ENCODE assay signal across 8 cellular contexts in the genomic region with DNA sequence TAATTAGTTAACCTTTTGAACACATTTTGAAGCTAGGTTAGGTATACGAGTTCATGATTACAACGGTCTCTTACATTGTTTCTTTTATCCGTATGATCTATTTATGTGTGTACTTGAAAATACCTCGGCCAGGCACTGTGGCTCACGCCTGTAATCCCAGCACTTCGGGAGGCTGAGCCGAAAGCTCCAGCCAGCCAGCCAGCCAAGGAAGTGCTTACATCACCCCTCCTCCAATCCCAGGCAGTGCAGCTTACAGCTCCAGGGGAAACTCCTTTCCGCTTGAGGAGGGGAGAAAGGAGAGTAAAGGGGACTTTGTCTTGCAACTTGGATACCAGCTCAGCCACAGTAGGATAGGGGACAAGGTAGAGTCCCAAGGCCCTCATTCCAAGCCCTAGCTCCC.
DNase-seq lines count a peak whose midpoint lies in the region; ATAC-seq, FAIRE-seq and TF ChIP-seq lines count a peak whose summit lies in the region.
"Not testable (repeated sequence)": the region's sequence is repeated elsewhere in the genome, so short reads cannot be mapped to it uniquely, and the experiment has no call there.

No MANE protein-coding gene starts in this region.

- H3K36me3 ChIP-seq in GM23338 (ENCODE audit: insufficient read depth); H1 (ENCODE audit: control insufficient read depth in 2 of 4, insufficient read depth in 4 of 4, low read length in 3 of 4); mucosa of descending colon (ENCODE audit: low read depth); thyroid gland: not testable (repeated sequence)
- H3K36me3 ChIP-seq in heart left ventricle = peaks cover 0 to 13% (median 0%) of the 10 kb centered on the region in 9 donors

- not testable (repeated sequence) for TF ChIP-seq POLR2A in H1 (IDR thresholded peaks at IDR 0.05; ENCODE audit: control extremely low read depth in 1 of 2, low read depth in 2 of 2, low read length in 2 of 2); heart left ventricle (IDR thresholded peaks at IDR 0.05); thyroid gland (IDR thresholded peaks at IDR 0.05)

- not testable (repeated sequence) for H3K23ac ChIP-seq in H1 (ENCODE audit: insufficient read length)

- POLR2A ChIA-PET in H1 (lab: Charles Lee; ENCODE audit: partially characterized antibody) = not testable (repeated sequence)

- not testable (repeated sequence) for H4K8ac ChIP-seq in H1 (ENCODE audit: extremely low read depth, insufficient read depth, low read length)

- WGBS in H1 (ENCODE audit: extremely low coverage in 1 of 2, insufficient coverage in 1 of 2, insufficient read length in 1 of 2, insufficient replicate concordance in 2 of 2, low coverage in 1 of 2, low lambda C conversion rate in 2 of 2, missing lambda C conversion rate in 1 of 2), 2 experiments = 59% methylated on average over 8 of the region's 8 CpGs; no CpG with 5 or more reads in 1 of the 2 experiments
- WGBS in heart left ventricle, 4 donors = 21 to 31% (median 22%) methylated on average over 8 of the region's 8 CpGs
- 64 to 68% methylated on average over 8 of the region's 8 CpGs for WGBS in thyroid gland, 2 donors

- CTCF ChIA-PET in H1 (lab: Charles Lee; ENCODE audit: partially characterized antibody) = interaction anchor here (0.7 kb wide), 1 partner anchor 217 kb away, joined by 3 read pairs; no protein-coding TSS in a partner anchor

- ATAC-seq in GM23338 (peak; percentile 97), heart left ventricle (peak; percentile 90 to 95 (median 92)), mucosa of descending colon (peak; percentile 34)

- H3K9me3 ChIP-seq in H1 (ENCODE audit: insufficient read depth in 2 of 2, low read depth in 1 of 2, low read length in 1 of 2); mucosa of descending colon; thyroid gland: not testable (repeated sequence)
- peaks cover 0 to 13% (median 0%) of the 10 kb centered on the region in 12 donors for H3K9me3 ChIP-seq in heart left ventricle

- H3K9ac ChIP-seq in H1 (replicated peaks in 1 of 4; ENCODE audit: extremely low read depth in 1 of 4, low read depth in 3 of 4, low read length in 3 of 4) = not testable (repeated sequence)

- H3K9me3 Mint-ChIP-seq in GM23338 = peaks cover 15% of the 10 kb centered on the region

- not testable (repeated sequence) for TF ChIP-seq EP300 in H1 (IDR thresholded peaks at IDR 0.05; ENCODE audit: borderline replicate concordance in 1 of 2, low read depth in 2 of 2, low read length in 2 of 2)

- peaks cover 17% of the 10 kb centered on the region for H3K36me3 Mint-ChIP-seq in GM23338 (ENCODE audit: low read depth)

- not testable (repeated sequence) for FAIRE-seq in H1 (lab: Jason Lieb, UNC)

- H3K4me1 Mint-ChIP-seq in GM23338 = peaks cover 28% of the 10 kb centered on the region

- not testable (repeated sequence) for H3K27me3 ChIP-seq in GM23338 (ENCODE audit: insufficient read depth); H1 (replicated peaks in 1 of 4; ENCODE audit: control insufficient read depth in 3 of 4, extremely low read depth in 1 of 4, insufficient read depth in 3 of 4, low read length in 3 of 4); heart left ventricle; thyroid gland

- H2BK120ac ChIP-seq in H1 (replicated peaks; ENCODE audit: low read depth, low read length) = not testable (repeated sequence)

- not testable (repeated sequence) for H4K20me1 ChIP-seq in GM23338 (replicated peaks; ENCODE audit: insufficient read depth); H1 (replicated peaks in 1 of 2; ENCODE audit: control insufficient read depth in 1 of 2, insufficient read depth in 2 of 2, low read length in 2 of 2)

- not testable (repeated sequence) for H3K56ac ChIP-seq in H1 (replicated peaks; ENCODE audit: insufficient read length, low read depth, low read length)

- not testable (repeated sequence) for H3K18ac ChIP-seq in H1 (ENCODE audit: extremely low read depth, low read length)

- not testable (repeated sequence) for H3K4me2 ChIP-seq in GM23338; H1 (ENCODE audit: insufficient read depth in 1 of 2, low read depth in 2 of 2, low read length in 2 of 2)

- H2AFZ ChIP-seq in GM23338 = not testable (repeated sequence)
- peak overlapping the region; percentile 89; the same call in 1 of the 2 replicates for H2AFZ ChIP-seq in H1 (ENCODE audit: low read length)

- H3K9me2 ChIP-seq in GM23338 (ENCODE audit: insufficient read depth) = not testable (repeated sequence)

- H4K91ac ChIP-seq in H1 (replicated peaks; ENCODE audit: insufficient read length, low read length) = not testable (repeated sequence)

- H3K79me2 ChIP-seq in GM23338 (replicated peaks; ENCODE audit: insufficient read depth); H1 (ENCODE audit: control insufficient read depth in 1 of 2, insufficient read depth in 2 of 2, low read length in 2 of 2): not testable (repeated sequence)

- TF ChIP-seq CTCF in GM23338 (conservative IDR thresholded peaks at IDR 0.05; ENCODE audit: low read depth in 2 of 2); H1 (IDR thresholded peaks at IDR 0.05; ENCODE audit: control extremely low read depth in 1 of 3, insufficient read depth in 1 of 3, low read depth in 1 of 3, low read length in 3 of 3); heart left ventricle (IDR thresholded peaks at IDR 0.05); mucosa of descending colon (IDR thresholded peaks at IDR 0.05); thyroid gland (IDR thresholded peaks at IDR 0.05): not testable (repeated sequence)

- H3K14ac ChIP-seq in H1 (ENCODE audit: insufficient read length) = not testable (repeated sequence)

- H3K79me1 ChIP-seq in H1 (ENCODE audit: low read depth, low read length) = not testable (repeated sequence)

- H3K27ac ChIP-seq in GM23338 (ENCODE audit: low read depth); H1 (ENCODE audit: low read depth, low read length); thyroid gland: not testable (repeated sequence)
- peak overlapping the region in 10 of 12 donors; percentile 23 to 69 (median 48) for H3K27ac ChIP-seq in heart left ventricle

- not testable (repeated sequence) for H2BK15ac ChIP-seq in H1 (ENCODE audit: low read length)

- H3K23me2 ChIP-seq in H1 (ENCODE audit: low read depth, low read length) = not testable (repeated sequence)

- H3K27ac Mint-ChIP-seq in GM23338 = peak overlapping the region; percentile 53; the same call in 1 of the 2 replicates

- not testable (repeated sequence) for H3K4me1 ChIP-seq in GM23338 (ENCODE audit: insufficient read depth); H1 (replicated peaks in 1 of 4; ENCODE audit: control insufficient read depth in 3 of 4, insufficient read depth in 4 of 4, low read length in 3 of 4); mucosa of descending colon (ENCODE audit: low read depth)
- H3K4me1 ChIP-seq in heart left ventricle (peaks cover 0 to 21% (median 10%) of the 10 kb centered on the region in 12 donors), thyroid gland (peaks cover 13 to 14% of the 10 kb centered on the region in 2 donors)

- peak overlapping the region; percentile 34 for H4K5ac ChIP-seq in H1 (ENCODE audit: insufficient read length, low read depth, low read length)

- not testable (repeated sequence) for H2BK20ac ChIP-seq in H1 (ENCODE audit: low read length)

- not testable (repeated sequence) for H2BK12ac ChIP-seq in H1 (ENCODE audit: low read depth, low read length)

- 0 out of 4 replicates have a peak, but pooled peaks of 1 of the 2 experiments have one; percentile 6 for TF ChIP-seq RAD21 in H1 (IDR thresholded peaks at IDR 0.05 in 1 of 2, conservative IDR thresholded peaks at IDR 0.05 in 1 of 2; ENCODE audit: low read depth in 2 of 2, low read length in 2 of 2)

- H3K4ac ChIP-seq in H1 (replicated peaks; ENCODE audit: insufficient read length, low read depth, low read length) = not testable (repeated sequence)

- not testable (repeated sequence) for H3F3A ChIP-seq in GM23338 (replicated peaks; ENCODE audit: low read depth)

- not testable (repeated sequence) for H3K4me3 ChIP-seq in GM23338; H1 (ENCODE audit: extremely low read depth in 1 of 4, insufficient read depth in 2 of 4, low read depth in 3 of 4, low read length in 4 of 4); mucosa of descending colon; thyroid gland (replicated peaks in 1 of 3)
- peak overlapping the region in 4 of 12 donors; percentile 4 to 36 (median 29) for H3K4me3 ChIP-seq in heart left ventricle

- not testable (repeated sequence) for H2BK5ac ChIP-seq in H1 (ENCODE audit: low read depth, low read length)

- intact Hi-C loops in heart left ventricle (cut with DNase I) = loop anchor here in 2 of 10 donors (5.0 kb wide), 1 partner anchor 174 kb away; the partner anchor contains the start of gene FAM117B (in 2 of the 2)
- intact Hi-C loops in mucosa of descending colon (cut with DNase I, micrococcal nuclease); thyroid gland (cut with DNase I): not testable (repeated sequence)

- not testable (repeated sequence) for H2AK5ac ChIP-seq in H1 (ENCODE audit: low read depth, low read length)

- H3K4me3 Mint-ChIP-seq in GM23338 = not testable (repeated sequence)

- peak; percentile 72 for DNase-seq in GM23338 (ENCODE audit: low spot score)
- DNase-seq in amniotic epithelial cell (ENCODE audit: low read depth) = peak; percentile 74
- DNase-seq in H1 (ENCODE audit: low read depth in 1 of 2, low spot score in 2 of 2) = peak; percentile 7 to 57
- peak; percentile 22 to 73 (median 69) for DNase-seq in heart left ventricle
- peak; percentile 79 for DNase-seq in iris pigment epithelial cell (ENCODE audit: low read depth)
- not testable (repeated sequence) for DNase-seq in mucosa of descending colon
- peak; percentile 40 for DNase-seq in pulmonary artery endothelial cell (ENCODE audit: low read depth, low spot score)
- DNase-seq in thyroid gland = peak; percentile 22 to 24

- not testable (repeated sequence) for H3K27me3 Mint-ChIP-seq in GM23338 (ENCODE audit: insufficient read depth, low read depth, poor library complexity)

TF ChIP-seq in H1, 55 proteins besides CTCF, POLR2A, EP300 and RAD21:
- peak; percentile 38 for TF ChIP-seq ASH2L (IDR thresholded peaks at IDR 0.05; ENCODE audit: low read length)
- TF ChIP-seq TBP (IDR thresholded peaks at IDR 0.05; ENCODE audit: low read depth, low read length) = peak; percentile 34; the same call in 1 of the 2 replicates
- TF ChIP-seq RBBP5 (IDR thresholded peaks at IDR 0.05; ENCODE audit: borderline replicate concordance, low read depth, low read length) = 0 out of 2 replicates have a peak, but pooled peaks have one; percentile 37

Comparison
In these comparisons a context has a peak if more than half of its experiments do, and no peak if none do; other contexts are left out.
1. ATAC-seq: peak in every context shown above with its lines; median percentile 97 in GM23338; 92 in heart left ventricle; 34 in mucosa of descending colon.